1 cellular context compared by ENCODE assay signal in genomic region chr2:122748552-122749011, GRCh38.
TF ChIP-seq lines count a peak whose summit lies in the region.

No MANE protein-coding gene starts in this region.

TF ChIP-seq in liver, 16 proteins besides CTCF, POLR2A, EP300 and RAD21 (continued from another document):
- peak; percentile 20 for TF ChIP-seq ZBTB33 (IDR thresholded peaks at IDR 0.05)
- TF ChIP-seq ATF3 (IDR thresholded peaks at IDR 0.05), result no peak
- TF ChIP-seq EGR1 (IDR thresholded peaks at IDR 0.05; ENCODE audit: low read depth in 2 of 2), result peak in 1 of 2 donors; percentile 60
- TF ChIP-seq NR2F2 (IDR thresholded peaks at IDR 0.05), result no peak
- peak; percentile 16 for TF ChIP-seq MAX (IDR thresholded peaks at IDR 0.05)
- TF ChIP-seq GABPA (IDR thresholded peaks at IDR 0.05 in 1 of 2, conservative IDR thresholded peaks at IDR 0.05 in 1 of 2), result peak in 1 of 2 donors; percentile 44
- peak in 1 of 2 donors; percentile 67 for TF ChIP-seq HNF4A (conservative IDR thresholded peaks at IDR 0.05)
- peak; percentile 49 for TF ChIP-seq YY1 (IDR thresholded peaks at IDR 0.05)
- TF ChIP-seq TAF1 (conservative IDR thresholded peaks at IDR 0.05), result no peak
- TF ChIP-seq FOXA1 (IDR thresholded peaks at IDR 0.05), result peak; percentile 42
